In genomic region chr5:174608631-174609097, GRCh38 we compare ENCODE assay signal across 10 cellular contexts.
DNase-seq lines count a peak whose midpoint lies in the region; ATAC-seq and TF ChIP-seq lines count a peak whose summit lies in the region.
"Had no signal": no experiment of that assay in that cellular context is flagged by ENCODE, and none has a peak within 500 bp of the region (broad histone marks: within the 10 kb centered on the region; RNA-seq: fewer than 3 reads in every experiment).

No MANE protein-coding gene starts in this region.

- H2AFZ ChIP-seq in HCT116 (ENCODE audit: low read depth, low read length, poor library complexity, severe bottlenecking), result peak overlapping the region; percentile 75

- peak; percentile 88 for ATAC-seq in HCT116
- peak in 5 of 8 donors; percentile 29 to 56 (median 50) for ATAC-seq in heart right ventricle
- no peak for ATAC-seq in WTC11

- peak overlapping the region; percentile 77 for H3K4me2 ChIP-seq in HCT116 (ENCODE audit: low read length)

- POLR2A ChIA-PET in HCT116 (lab: Charles Lee) (no interaction called here), WTC11 (lab: Charles Lee) (no interaction called here)

- peak overlapping the region; percentile 18 to 40 for H3K4me3 ChIP-seq in HCT116 (replicated peaks in 1 of 2; ENCODE audit: low read depth in 1 of 2, low read length in 2 of 2)
- H3K4me3 ChIP-seq in heart right ventricle, result no peak overlapping the region
- no peak overlapping the region for H3K4me3 ChIP-seq in sigmoid colon

- no peak for TF ChIP-seq POLR2A in HCT116 (IDR thresholded peaks at IDR 0.05; ENCODE audit: borderline replicate concordance, extremely low read depth, insufficient read depth, insufficient read length)
- no peak for TF ChIP-seq POLR2A in sigmoid colon (IDR thresholded peaks at IDR 0.05)

- intact Hi-C loops in HCT116 (cut with micrococcal nuclease), result no loop called here
- intact Hi-C loops in heart right ventricle (cut with DNase I), result no loop called here
- intact Hi-C loops in sigmoid colon (cut with DNase I), result no loop called here

- H3K27ac Mint-ChIP-seq in WTC11, result no peak overlapping the region

- H3K79me2 ChIP-seq in HCT116 (ENCODE audit: insufficient read depth, low read length), result no peaks in the 10 kb centered on the region

- H3K36me3 ChIP-seq in HCT116 (ENCODE audit: control insufficient read depth in 1 of 2, insufficient read depth in 2 of 2, low read length in 2 of 2) (no peaks in the 10 kb centered on the region), heart right ventricle (no peaks in the 10 kb centered on the region), sigmoid colon (no peaks in the 10 kb centered on the region)

- H3K9me3 ChIP-seq in HCT116 (ENCODE audit: control insufficient read depth in 1 of 2, insufficient read depth in 1 of 2, low read depth in 1 of 2, low read length in 2 of 2) (no peaks in the 10 kb centered on the region), heart right ventricle (peaks cover 0 to 11% (median 0%) of the 10 kb centered on the region in 11 donors), sigmoid colon (no peaks in the 10 kb centered on the region)

- TF ChIP-seq RAD21 in HCT116 (IDR thresholded peaks at IDR 0.05; ENCODE audit: low read depth), result no peak

- H3K27me3 Mint-ChIP-seq in WTC11 (ENCODE audit: low read depth), result no peaks in the 10 kb centered on the region; the same call in 1 of the 2 replicates

- DNase-seq in HCT116 (ENCODE audit: low read depth, low spot score) (peak; percentile 67), RKO (ENCODE audit: low spot score) (peak; percentile 51), heart right ventricle (peak; percentile 6 to 25), sigmoid colon (peak; percentile 70), hepatic stellate cell (ENCODE audit: low spot score) (no peak), NCI-H2171 treated with DMSO at 0.1 percent for 48 hours (lab: John Stamatoyannopoulos, UW) (no peak), NCI-H2081 treated with DMSO at 0.1 percent for 48 hours (lab: John Stamatoyannopoulos, UW) (no peak), WTC11 (ENCODE audit: low spot score) (no peak)
- DNase-seq: activated T-cell treated with anti-CD3 and anti-CD28 coated beads, Interleukin-2, amount 50 U/mL, for 1 hour; NCI-H524 treated with DMSO at 0.1 percent for 48 hours had no signal

- no peak for TF ChIP-seq EP300 in sigmoid colon (IDR thresholded peaks at IDR 0.05)

- H3K36me3 Mint-ChIP-seq in WTC11, result peaks cover 3% of the 10 kb centered on the region

- H3K4me1 ChIP-seq in HCT116 (ENCODE audit: control insufficient read depth in 1 of 2, insufficient read depth in 2 of 2, low read length in 2 of 2), result peaks cover 39 to 60% of the 10 kb centered on the region in 2 experiments
- H3K4me1 ChIP-seq in heart right ventricle, result no peaks in the 10 kb centered on the region
- H3K4me1 ChIP-seq in sigmoid colon, result peaks cover 0 to 6% (median 3%) of the 10 kb centered on the region in 4 donors

- H3K27ac ChIP-seq in HCT116 (ENCODE audit: low read depth, low read length) (peak overlapping the region; percentile 57), heart right ventricle (no peak overlapping the region), sigmoid colon (no peak overlapping the region)

- H3K27me3 ChIP-seq in HCT116 (ENCODE audit: insufficient read depth, low read length) (no peaks in the 10 kb centered on the region), heart right ventricle (peaks cover 0 to 22% (median 9%) of the 10 kb centered on the region in 7 donors), sigmoid colon (peaks cover 0 to 4% (median 0%) of the 10 kb centered on the region in 3 donors)

- 31 to 36% methylated on average over 14 of the region's 14 CpGs for WGBS in heart right ventricle, 2 donors
- 20 to 34% methylated on average over 14 of the region's 14 CpGs for WGBS in sigmoid colon, 2 donors

- BruUV-seq in HCT116 (replicated peaks; lab: Mats Ljungman, UMichigan), result no TSS peak

- H3K9ac ChIP-seq in HCT116 (ENCODE audit: low read length), result peak overlapping the region; percentile 29

- no peaks in the 10 kb centered on the region for H4K20me1 ChIP-seq in HCT116 (ENCODE audit: insufficient read depth)

- CTCF ChIA-PET in HCT116 (lab: Charles Lee), result interaction anchor here (1.0 kb wide), 1 partner anchor 189 kb away, joined by 3 read pairs; no protein-coding TSS in a partner anchor
- CTCF ChIA-PET in WTC11 (lab: Charles Lee), result no interaction called here

- H3K4me1 Mint-ChIP-seq in WTC11, result no peaks in the 10 kb centered on the region; the same call in 1 of the 2 replicates

- H3K4me3 Mint-ChIP-seq in WTC11, result no peak overlapping the region

- H3K9me3 Mint-ChIP-seq in WTC11, result peaks cover 3% of the 10 kb centered on the region

- TF ChIP-seq CTCF in HCT116 (IDR thresholded peaks at IDR 0.05 in 2 of 3, conservative IDR thresholded peaks at IDR 0.05 in 1 of 3; ENCODE audit: borderline replicate concordance in 1 of 3, insufficient read depth in 1 of 3, low read depth in 2 of 3, low read length in 2 of 3), result no peak
- no peak for TF ChIP-seq CTCF in heart right ventricle (IDR thresholded peaks at IDR 0.05)
- TF ChIP-seq CTCF in sigmoid colon (IDR thresholded peaks at IDR 0.05), result no peak
- no peak for TF ChIP-seq CTCF in WTC11 (IDR thresholded peaks at IDR 0.05)

- H3K9me2 ChIP-seq in HCT116 (ENCODE audit: insufficient read depth), result no peaks in the 10 kb centered on the region

- RAD21 ChIA-PET in HCT116 (lab: Charles Lee; ENCODE audit: low non-redundant PET in 1 of 2, low total read pairs in 2 of 2, uncharacterized antibody in 2 of 2, unreplicated experiment in 2 of 2), result no interaction called here

TF ChIP-seq in HCT116, 20 proteins besides CTCF, POLR2A, EP300 and RAD21:
- TF ChIP-seq ZFX (IDR thresholded peaks at IDR 0.05) (no peak; the same call in 1 of the 2 replicates), SP1 (IDR thresholded peaks at IDR 0.05; ENCODE audit: low read depth) (no peak), POLR2AphosphoS5 (IDR thresholded peaks at IDR 0.05; ENCODE audit: low read depth, low read length) (peak; percentile 1; the same call in 1 of the 2 replicates), ATF3 (IDR thresholded peaks at IDR 0.05) (no peak), CEBPB (IDR thresholded peaks at IDR 0.05; ENCODE audit: low read depth) (0 out of 2 replicates have a peak, but pooled peaks have one; percentile 29), JUND (IDR thresholded peaks at IDR 0.05) (peak; percentile 1; the same call in 1 of the 2 replicates), SRF (IDR thresholded peaks at IDR 0.05; ENCODE audit: low read depth) (peak; percentile 51; the same call in 1 of the 2 replicates), ELF1 (IDR thresholded peaks at IDR 0.05; ENCODE audit: borderline replicate concordance, low read depth) (no peak), SIN3A (IDR thresholded peaks at IDR 0.05; ENCODE audit: low read depth) (no peak)
- TF ChIP-seq, protein P1, sequence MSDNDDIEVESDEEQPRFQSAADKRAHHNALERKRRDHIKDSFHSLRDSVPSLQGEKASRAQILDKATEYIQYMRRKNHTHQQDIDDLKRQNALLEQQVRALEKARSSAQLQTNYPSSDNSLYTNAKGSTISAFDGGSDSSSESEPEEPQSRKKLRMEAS (IDR thresholded peaks at IDR 0.05), result peak; percentile 69; the same call in 1 of the 2 replicates

TF ChIP-seq in WTC11, 78 proteins besides CTCF, POLR2A, EP300 and RAD21 (continues in another document):
- TF ChIP-seq KAT7 (CRISPR knock-in tag; IDR thresholded peaks at IDR 0.05; ENCODE audit: borderline replicate concordance) (no peak), ELF4 (CRISPR knock-in tag; IDR thresholded peaks at IDR 0.05; ENCODE audit: low read depth) (no peak), USF1 (CRISPR knock-in tag; IDR thresholded peaks at IDR 0.05) (no peak), ATF1 (CRISPR knock-in tag; IDR thresholded peaks at IDR 0.05) (no peak), ATF3 (CRISPR knock-in tag; conservative IDR thresholded peaks at IDR 0.05) (no peak), NFE2L1 (CRISPR knock-in tag; IDR thresholded peaks at IDR 0.05) (no peak), ZNF138 (CRISPR knock-in tag; conservative IDR thresholded peaks at IDR 0.05) (no peak), GTF2I (CRISPR knock-in tag; conservative IDR thresholded peaks at IDR 0.05) (no peak), ZNF416 (CRISPR knock-in tag; IDR thresholded peaks at IDR 0.05) (no peak)
- TF ChIP-seq, protein P2, sequence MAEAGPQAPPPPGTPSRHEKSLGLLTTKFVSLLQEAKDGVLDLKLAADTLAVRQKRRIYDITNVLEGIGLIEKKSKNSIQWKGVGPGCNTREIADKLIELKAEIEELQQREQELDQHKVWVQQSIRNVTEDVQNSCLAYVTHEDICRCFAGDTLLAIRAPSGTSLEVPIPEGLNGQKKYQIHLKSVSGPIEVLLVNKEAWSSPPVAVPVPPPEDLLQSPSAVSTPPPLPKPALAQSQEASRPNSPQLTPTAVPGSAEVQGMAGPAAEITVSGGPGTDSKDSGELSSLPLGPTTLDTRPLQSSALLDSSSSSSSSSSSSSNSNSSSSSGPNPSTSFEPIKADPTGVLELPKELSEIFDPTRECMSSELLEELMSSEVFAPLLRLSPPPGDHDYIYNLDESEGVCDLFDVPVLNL (CRISPR knock-in tag; IDR thresholded peaks at IDR 0.05; ENCODE audit: borderline replicate concordance, low read depth), result no peak

Comparison
In these comparisons a context has a peak if more than half of its experiments do, and no peak if none do; other contexts are left out.
1. DNase-seq: peak in HCT116 (single experiment), RKO (single experiment), heart right ventricle (2 of 2) and sigmoid colon (single experiment); none in hepatic stellate cell (single experiment), NCI-H2171 treated with DMSO at 0.1 percent for 48 hours (single experiment), NCI-H2081 treated with DMSO at 0.1 percent for 48 hours (single experiment) and WTC11 (single experiment).
2. H3K4me3 ChIP-seq: peak in HCT116 (2 of 2); none in heart right ventricle (0 of 10) and sigmoid colon (0 of 4).